ENCODE assay signal across 11 cellular contexts in the genomic region with DNA sequence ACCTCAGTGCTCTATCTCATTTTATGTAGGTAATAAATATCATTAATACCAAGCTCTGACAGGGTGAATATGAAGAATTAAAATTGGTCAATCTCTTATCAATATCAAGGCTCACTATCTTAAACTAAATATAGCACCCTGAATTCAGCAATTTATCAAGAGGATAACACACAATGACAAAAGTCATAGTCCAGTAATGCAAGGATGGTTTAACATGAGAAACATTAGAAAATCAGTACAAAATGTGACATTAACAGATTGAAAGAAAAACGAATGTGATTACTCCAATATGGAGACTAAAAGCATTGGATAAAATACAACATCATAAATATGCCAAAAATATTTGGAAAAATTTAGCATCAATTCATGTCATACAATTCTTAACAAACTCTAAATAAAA.
"Had no signal": no experiment of that assay in that cellular context is flagged by ENCODE, and none has a peak within 500 bp of the region (broad histone marks: within the 10 kb centered on the region; RNA-seq: fewer than 3 reads in every experiment).

No MANE protein-coding gene starts in this region.

- H2AFZ ChIP-seq: GM23338 had no signal

- H3K9ac ChIP-seq: KMS-11 had no signal

- DNase-seq: H9, HCEC 1CT, HFFc6, IMR-90, Karpas-422, KBM-7 had no signal

- H3K4me3 ChIP-seq: GM23338 had no signal

- FAIRE-seq: H1, H54, HTR-8/SVneo had no signal

- H3K4me2 ChIP-seq: GM23338, KMS-11 had no signal

- H3K27ac ChIP-seq: KMS-11 had no signal
